Comparison of ENCODE assay signal across 1 cellular context in the genomic region with DNA sequence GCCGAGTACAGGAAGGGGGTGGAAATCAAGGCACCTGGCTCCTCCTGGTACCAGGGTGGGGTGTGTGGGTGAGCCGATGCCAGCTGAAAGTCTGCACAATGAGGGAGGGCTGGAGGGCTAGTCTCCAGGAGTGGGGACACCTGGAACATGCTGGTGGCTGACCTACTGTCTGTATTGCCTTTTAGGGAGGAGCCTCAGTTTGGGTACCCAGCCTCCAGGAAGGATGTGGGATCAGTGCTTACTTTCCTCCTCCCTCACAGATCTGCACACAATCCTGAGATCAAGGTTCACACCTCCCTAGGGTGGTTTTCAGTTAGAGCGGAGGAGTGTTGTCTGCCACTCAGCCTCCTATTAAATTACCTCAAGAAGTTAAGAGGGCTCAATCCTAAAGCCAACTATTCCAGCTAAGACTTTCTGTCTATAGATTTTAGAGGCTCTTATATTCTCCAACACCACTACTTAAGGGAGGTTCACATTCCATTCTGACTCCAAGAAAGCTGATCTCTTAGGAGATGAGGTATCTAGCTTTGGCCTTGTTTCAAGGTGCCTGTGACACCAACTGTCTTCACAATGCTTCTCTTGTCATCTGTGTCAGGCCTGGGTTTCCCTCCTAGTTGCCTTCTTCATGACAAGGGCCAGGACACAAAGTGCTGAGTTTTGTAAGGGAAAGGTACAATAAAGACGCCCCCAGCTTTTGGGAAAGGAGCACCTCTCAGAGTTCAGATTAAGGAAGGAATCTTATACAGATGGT.
TF ChIP-seq lines count a peak whose summit lies in the region.

No MANE protein-coding gene starts in this region.

TF ChIP-seq in HepG2, 621 proteins besides CTCF, POLR2A, EP300 and RAD21:
- TF ChIP-seq ELF3 (CRISPR knock-in tag; IDR thresholded peaks at IDR 0.05): 0 out of 2 replicates have a peak, but pooled peaks have one; percentile 25
- TF ChIP-seq SOX13 (IDR thresholded peaks at IDR 0.05): no peak
- no peak for TF ChIP-seq SOX13 (CRISPR knock-in tag; conservative IDR thresholded peaks at IDR 0.05 in 1 of 2, IDR thresholded peaks at IDR 0.05 in 1 of 2)
- peak; percentile 60 for TF ChIP-seq HNF4A (CRISPR knock-in tag; IDR thresholded peaks at IDR 0.05)
- TF ChIP-seq ETV5 (CRISPR knock-in tag; IDR thresholded peaks at IDR 0.05; ENCODE audit: borderline replicate concordance): peak; percentile 38; the same call in 1 of the 2 replicates
- TF ChIP-seq HNF4G (IDR thresholded peaks at IDR 0.05; ENCODE audit: borderline replicate concordance, low read depth, low read length): peak; percentile 32; the same call in 1 of the 2 replicates
- no peak for TF ChIP-seq HNF4G (CRISPR knock-in tag; IDR thresholded peaks at IDR 0.05; ENCODE audit: borderline replicate concordance, low read depth)
- no peak for TF ChIP-seq SOX6 (IDR thresholded peaks at IDR 0.05)
- 0 out of 2 replicates have a peak, but pooled peaks have one; percentile 27 for TF ChIP-seq SOX6 (CRISPR knock-in tag; IDR thresholded peaks at IDR 0.05)
- TF ChIP-seq, protein P1, sequence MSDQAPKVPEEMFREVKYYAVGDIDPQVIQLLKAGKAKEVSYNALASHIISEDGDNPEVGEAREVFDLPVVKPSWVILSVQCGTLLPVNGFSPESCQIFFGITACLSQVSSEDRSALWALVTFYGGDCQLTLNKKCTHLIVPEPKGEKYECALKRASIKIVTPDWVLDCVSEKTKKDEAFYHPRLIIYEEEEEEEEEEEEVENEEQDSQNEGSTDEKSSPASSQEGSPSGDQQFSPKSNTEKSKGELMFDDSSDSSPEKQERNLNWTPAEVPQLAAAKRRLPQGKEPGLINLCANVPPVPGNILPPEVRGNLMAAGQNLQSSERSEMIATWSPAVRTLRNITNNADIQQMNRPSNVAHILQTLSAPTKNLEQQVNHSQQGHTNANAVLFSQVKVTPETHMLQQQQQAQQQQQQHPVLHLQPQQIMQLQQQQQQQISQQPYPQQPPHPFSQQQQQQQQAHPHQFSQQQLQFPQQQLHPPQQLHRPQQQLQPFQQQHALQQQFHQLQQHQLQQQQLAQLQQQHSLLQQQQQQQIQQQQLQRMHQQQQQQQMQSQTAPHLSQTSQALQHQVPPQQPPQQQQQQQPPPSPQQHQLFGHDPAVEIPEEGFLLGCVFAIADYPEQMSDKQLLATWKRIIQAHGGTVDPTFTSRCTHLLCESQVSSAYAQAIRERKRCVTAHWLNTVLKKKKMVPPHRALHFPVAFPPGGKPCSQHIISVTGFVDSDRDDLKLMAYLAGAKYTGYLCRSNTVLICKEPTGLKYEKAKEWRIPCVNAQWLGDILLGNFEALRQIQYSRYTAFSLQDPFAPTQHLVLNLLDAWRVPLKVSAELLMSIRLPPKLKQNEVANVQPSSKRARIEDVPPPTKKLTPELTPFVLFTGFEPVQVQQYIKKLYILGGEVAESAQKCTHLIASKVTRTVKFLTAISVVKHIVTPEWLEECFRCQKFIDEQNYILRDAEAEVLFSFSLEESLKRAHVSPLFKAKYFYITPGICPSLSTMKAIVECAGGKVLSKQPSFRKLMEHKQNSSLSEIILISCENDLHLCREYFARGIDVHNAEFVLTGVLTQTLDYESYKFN (CRISPR knock-in tag; conservative IDR thresholded peaks at IDR 0.05): peak; percentile 41
- peak; percentile 29; the same call in 1 of the 2 replicates for TF ChIP-seq SP5 (CRISPR knock-in tag; IDR thresholded peaks at IDR 0.05; ENCODE audit: borderline replicate concordance, low read depth)
- TF ChIP-seq, protein P2, sequence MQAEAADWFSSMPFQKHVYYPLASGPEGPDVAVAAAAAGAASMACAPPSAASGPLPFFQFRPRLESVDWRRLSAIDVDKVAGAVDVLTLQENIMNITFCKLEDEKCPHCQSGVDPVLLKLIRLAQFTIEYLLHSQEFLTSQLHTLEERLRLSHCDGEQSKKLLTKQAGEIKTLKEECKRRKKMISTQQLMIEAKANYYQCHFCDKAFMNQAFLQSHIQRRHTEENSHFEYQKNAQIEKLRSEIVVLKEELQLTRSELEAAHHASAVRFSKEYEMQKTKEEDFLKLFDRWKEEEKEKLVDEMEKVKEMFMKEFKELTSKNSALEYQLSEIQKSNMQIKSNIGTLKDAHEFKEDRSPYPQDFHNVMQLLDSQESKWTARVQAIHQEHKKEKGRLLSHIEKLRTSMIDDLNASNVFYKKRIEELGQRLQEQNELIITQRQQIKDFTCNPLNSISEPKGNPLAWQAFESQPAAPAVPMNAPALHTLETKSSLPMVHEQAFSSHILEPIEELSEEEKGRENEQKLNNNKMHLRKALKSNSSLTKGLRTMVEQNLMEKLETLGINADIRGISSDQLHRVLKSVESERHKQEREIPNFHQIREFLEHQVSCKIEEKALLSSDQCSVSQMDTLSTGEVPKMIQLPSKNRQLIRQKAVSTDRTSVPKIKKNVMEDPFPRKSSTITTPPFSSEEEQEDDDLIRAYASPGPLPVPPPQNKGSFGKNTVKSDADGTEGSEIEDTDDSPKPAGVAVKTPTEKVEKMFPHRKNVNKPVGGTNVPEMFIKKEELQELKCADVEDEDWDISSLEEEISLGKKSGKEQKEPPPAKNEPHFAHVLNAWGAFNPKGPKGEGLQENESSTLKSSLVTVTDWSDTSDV (CRISPR knock-in tag; IDR thresholded peaks at IDR 0.05): no peak
- TF ChIP-seq ZBTB1 (CRISPR knock-in tag; IDR thresholded peaks at IDR 0.05; ENCODE audit: borderline replicate concordance): no peak
- TF ChIP-seq ZNF263 (CRISPR knock-in tag; IDR thresholded peaks at IDR 0.05): peak; percentile 96
- TF ChIP-seq SRF (IDR thresholded peaks at IDR 0.05; ENCODE audit: low read depth, low read length): peak; percentile 48; the same call in 1 of the 2 replicates
- peak; percentile 27; the same call in 1 of the 2 replicates for TF ChIP-seq SAP130 (CRISPR knock-in tag; IDR thresholded peaks at IDR 0.05; ENCODE audit: low read depth)
- no peak for TF ChIP-seq ZC3H13 (CRISPR knock-in tag; IDR thresholded peaks at IDR 0.05)
TF ChIP-seq in HepG2: peak in this region for 10.
